10 cellular contexts compared by ENCODE assay signal in genomic region chr17:43416998-43417891, GRCh38. TPM values are rescaled to one million over a fixed set of nuclear protein-coding genes. Genes with fewer than 3 reads are reported as not detected.
DNase-seq lines count a peak whose midpoint lies in the region; ATAC-seq and TF ChIP-seq lines count a peak whose summit lies in the region.
"Had no signal": no experiment of that assay in that cellular context is flagged by ENCODE, and none has a peak within 500 bp of the region (broad histone marks: within the 10 kb centered on the region; RNA-seq: fewer than 3 reads in every experiment).

No MANE protein-coding gene starts in this region.

- H3F3A ChIP-seq in PC-9 (ENCODE audit: insufficient read depth, low read depth), result peaks cover 19% of the 10 kb centered on the region

- POLR2A ChIA-PET in PC-9 (lab: Charles Lee; ENCODE audit: unreplicated experiment), result interaction anchor here (0.5 to 0.7 kb wide), 6 partner anchors 18 to 129 kb away, joined by 3 to 9 read pairs (median 4); partner anchors contain the start of gene ETV4

- TF ChIP-seq CTCF in prostate gland (IDR thresholded peaks at IDR 0.05), result no peak
- TF ChIP-seq CTCF in PC-9 (conservative IDR thresholded peaks at IDR 0.05), result no peak

- no peaks in the 10 kb centered on the region for H3K79me2 ChIP-seq in PC-9 (ENCODE audit: low read depth)

- H3K4me1 ChIP-seq in prostate gland (replicated peaks) (no peaks in the 10 kb centered on the region), PC-9 (replicated peaks; ENCODE audit: insufficient read depth) (peaks cover 28% of the 10 kb centered on the region)

- intact Hi-C loops in Right ventricle myocardium superior (cut with DNase I) (no loop called here), prostate gland (cut with DNase I) (no loop called here), PC-9 (cut with micrococcal nuclease; ENCODE audit: unreplicated experiment) (no loop called here)

- no peaks in the 10 kb centered on the region for H3K9me2 ChIP-seq in PC-9 (ENCODE audit: insufficient read depth)

- H3K27me3 Mint-ChIP-seq in activated T-helper 17 cell treated with anti-CD3 and anti-CD28 coated beads, Interleukin-2, amount 50 U/mL, for 72 hours, result peaks cover 31% of the 10 kb centered on the region

- in situ Hi-C loops in G401 (cut with HindIII; ENCODE audit: low sequenced_read_pairs), result no loop called here

- H3K36me3 ChIP-seq in prostate gland (no peaks in the 10 kb centered on the region), PC-9 (ENCODE audit: low read depth) (no peaks in the 10 kb centered on the region)

- no TSS peak for BruUV-seq in PC-9 (replicated peaks; lab: Mats Ljungman, UMichigan)

- H3K4me2 ChIP-seq in PC-9, result no peak overlapping the region

- H3K4me1 Mint-ChIP-seq in activated T-helper 17 cell treated with anti-CD3 and anti-CD28 coated beads, Interleukin-2, amount 50 U/mL, for 72 hours, result no peaks in the 10 kb centered on the region

- peak overlapping the region; percentile 39 to 59 for H3K27ac ChIP-seq in prostate gland
- no peak overlapping the region for H3K27ac ChIP-seq in PC-9

- H3K9me3 ChIP-seq in prostate gland, result no peaks in the 10 kb centered on the region
- H3K9me3 ChIP-seq in PC-9 (ENCODE audit: insufficient read depth, low read depth), result no peaks in the 10 kb centered on the region

- H3K27ac Mint-ChIP-seq in activated T-helper 17 cell treated with anti-CD3 and anti-CD28 coated beads, Interleukin-2, amount 50 U/mL, for 72 hours, result peak overlapping the region; percentile 28

- H2AFZ ChIP-seq in PC-9, result no peak overlapping the region

- no peak overlapping the region for H3K4me3 ChIP-seq in prostate gland
- no peak overlapping the region for H3K4me3 ChIP-seq in PC-9

- no peaks in the 10 kb centered on the region for H3K9me3 Mint-ChIP-seq in activated T-helper 17 cell treated with anti-CD3 and anti-CD28 coated beads, Interleukin-2, amount 50 U/mL, for 72 hours

- H4K20me1 ChIP-seq in PC-9 (ENCODE audit: insufficient read depth), result no peaks in the 10 kb centered on the region

- no peaks in the 10 kb centered on the region for H3K27me3 ChIP-seq in prostate gland (replicated peaks; ENCODE audit: insufficient read depth)
- H3K27me3 ChIP-seq in PC-9 (ENCODE audit: insufficient read depth, low read depth), result no peaks in the 10 kb centered on the region

- no peak for ATAC-seq in activated T-helper 17 cell treated with anti-CD3 and anti-CD28 coated beads, Interleukin-2, amount 50 U/mL, for 72 hours (replicated peaks)
- ATAC-seq in Right ventricle myocardium superior (ENCODE audit: poor library complexity), result peak; percentile 88
- no peak for ATAC-seq in HG03565 (IDR thresholded peaks at IDR 0.05; ENCODE audit: unreplicated experiment)
- ATAC-seq in HG03139 (IDR thresholded peaks at IDR 0.05; ENCODE audit: unreplicated experiment), result no peak
- no peak for ATAC-seq in GM21737 (IDR thresholded peaks at IDR 0.05; ENCODE audit: unreplicated experiment)
- ATAC-seq: activated CD4-positive, CD25-positive, alpha-beta regulatory T cell treated with anti-CD3 and anti-CD28 coated beads, Interleukin-2, amount 50 U/mL, for 24 hours had no signal

- no peak for TF ChIP-seq POLR2A in prostate gland (IDR thresholded peaks at IDR 0.05)

- CTCF ChIA-PET in PC-9 (lab: Charles Lee), result interaction anchor here (0.6 kb wide), 1 partner anchor 1343 kb away, joined by 5 read pairs; no protein-coding TSS in a partner anchor

- 21% methylated on average over 13 of the region's 13 CpGs for WGBS in prostate gland

- H3K36me3 Mint-ChIP-seq in activated T-helper 17 cell treated with anti-CD3 and anti-CD28 coated beads, Interleukin-2, amount 50 U/mL, for 72 hours (ENCODE audit: low read depth), result no peaks in the 10 kb centered on the region

- peak; percentile 70 for DNase-seq in G401 (ENCODE audit: low spot score)
- peak; percentile 88 for DNase-seq in Right ventricle myocardium superior
- peak; percentile 61 for DNase-seq in prostate gland (ENCODE audit: low spot score)
- DNase-seq in PC-9, result no peak
- DNase-seq: stimulated activated CD4-positive, alpha-beta T cell treated with anti-CD3 and anti-CD28 coated beads, Interleukin-4, amount 100 ng/mL, for 1 hour had no signal

- no peak overlapping the region for H3K4me3 Mint-ChIP-seq in activated T-helper 17 cell treated with anti-CD3 and anti-CD28 coated beads, Interleukin-2, amount 50 U/mL, for 72 hours

RNA-seq across cellular contexts. Expression of gene ARL4D, which starts 18.5 kb away (rescaled TPM):
- total RNA-seq in G401 (2014; rRNA removed; shearing (Covaris generic)), result 16.7 and 17.6 TPM in 2 replicates
- total RNA-seq in activated T-helper 17 cell treated with anti-CD3 and anti-CD28 coated beads, Interleukin-2, amount 50 U/mL, for 72 hours, result 1 to 10 TPM; 1.7 to 2.5 TPM
- total RNA-seq in Right ventricle myocardium superior (7.0 TPM), prostate gland (10 to 100 TPM in 1 of 2 donors, 1 to 10 TPM in 1; 4.8 to 17.2 TPM), PC-9 (2021) (8.8 and 11.6 TPM in 2 replicates)

Comparison
In these comparisons a context has a peak if more than half of its experiments do, and no peak if none do; other contexts are left out.
1. DNase-seq: peak in G401 (single experiment), Right ventricle myocardium superior (single experiment) and prostate gland (single experiment); none in PC-9 (0 of 2).